Comparison of ENCODE assay signal across 13 cellular contexts in the genomic region with DNA sequence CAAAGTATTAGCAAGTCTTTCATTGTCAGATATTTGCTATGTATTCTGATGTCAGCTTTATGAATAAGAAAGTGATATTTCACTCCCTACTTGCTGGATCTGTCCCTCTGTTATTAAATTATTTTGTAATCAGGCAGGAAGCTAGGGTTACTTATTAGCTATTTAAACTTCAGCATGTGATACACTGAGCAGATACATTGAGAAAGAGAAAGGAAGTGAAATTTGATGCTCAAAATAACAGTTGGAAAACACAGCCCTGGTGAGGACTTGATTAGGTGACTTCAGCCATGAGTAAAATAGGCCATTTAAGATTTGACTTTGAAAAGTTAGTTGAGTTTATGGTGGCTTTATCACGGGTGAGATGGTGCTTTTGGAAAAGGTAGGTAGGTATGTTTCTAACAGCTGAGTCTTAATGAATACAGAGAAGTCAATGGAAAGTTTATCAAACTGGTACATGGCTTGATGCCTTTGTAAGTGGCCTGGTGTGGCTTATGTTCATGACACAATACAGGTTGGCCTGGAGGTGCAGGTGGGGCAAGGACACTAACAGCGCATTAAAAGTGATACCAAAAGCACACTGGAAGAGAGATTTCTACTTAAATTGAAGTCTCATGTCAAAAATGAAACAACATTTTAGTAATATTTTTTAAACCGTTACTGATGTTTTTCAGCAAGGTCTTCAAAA.
DNase-seq lines count a peak whose midpoint lies in the region; ATAC-seq lines count a peak whose summit lies in the region.
"Had no signal": no experiment of that assay in that cellular context is flagged by ENCODE, and none has a peak within 500 bp of the region (broad histone marks: within the 10 kb centered on the region; RNA-seq: fewer than 3 reads in every experiment).

No MANE protein-coding gene starts in this region.

- H3K27me3 ChIP-seq in right cardiac atrium (ENCODE audit: control insufficient read depth, insufficient read depth), result no peaks in the 10 kb centered on the region
- H3K27me3 ChIP-seq: foreskin keratinocyte had no signal

- intact Hi-C loops in right cardiac atrium (cut with DNase I), result no loop called here

- H3K9me3 ChIP-seq in right cardiac atrium (ENCODE audit: control insufficient read depth, low read length), result no peaks in the 10 kb centered on the region

- no peak overlapping the region for H3K4me3 ChIP-seq in right cardiac atrium (ENCODE audit: low read length)

- DNase-seq in NCI-H748 (lab: John Stamatoyannopoulos, UW; ENCODE audit: unreplicated experiment) (peak; percentile 1), NCI-H748 treated with DMSO at 0.1 percent for 48 hours (lab: John Stamatoyannopoulos, UW) (no peak), midbrain (lab: John Stamatoyannopoulos, UW) (no peak), right cardiac atrium (no peak), superior temporal gyrus (ENCODE audit: extremely low spot score) (no peak)
- DNase-seq: activated CD4-positive, alpha-beta T cell treated with anti-CD3 and anti-CD28 coated beads, Interleukin-2, amount 10 ng/mL, durations not matched to agents 24 days and 14 days; effector CD4-positive, alpha-beta T cell; foreskin keratinocyte; NCI-H1930 had no signal

- ATAC-seq in HG02938 (IDR thresholded peaks at IDR 0.05; ENCODE audit: unreplicated experiment) (peak; percentile 97), HG03520 (IDR thresholded peaks at IDR 0.05; ENCODE audit: unreplicated experiment) (peak; percentile 59), GM18519 (IDR thresholded peaks at IDR 0.05; ENCODE audit: low FRiP score, unreplicated experiment) (no peak), right cardiac atrium (no peak)
- ATAC-seq: foreskin keratinocyte had no signal

- no peak overlapping the region for H3K27ac ChIP-seq in right cardiac atrium (ENCODE audit: low read length)
- H3K27ac ChIP-seq: foreskin keratinocyte, KMS-11 had no signal

- H3K4me1 ChIP-seq in right cardiac atrium (ENCODE audit: control insufficient read depth, insufficient read depth, low read length), result no peaks in the 10 kb centered on the region
- H3K4me1 ChIP-seq: foreskin keratinocyte had no signal

- 83% methylated on average over 3 of the region's 3 CpGs for WGBS in right cardiac atrium

Comparison
In these comparisons a context has a peak if more than half of its experiments do, and no peak if none do; other contexts are left out.
1. ATAC-seq: peak in HG02938 (single experiment) and HG03520 (single experiment); none in GM18519 (single experiment) and right cardiac atrium (0 of 2).